ENCODE assay signal across 8 cellular contexts in the genomic region with DNA sequence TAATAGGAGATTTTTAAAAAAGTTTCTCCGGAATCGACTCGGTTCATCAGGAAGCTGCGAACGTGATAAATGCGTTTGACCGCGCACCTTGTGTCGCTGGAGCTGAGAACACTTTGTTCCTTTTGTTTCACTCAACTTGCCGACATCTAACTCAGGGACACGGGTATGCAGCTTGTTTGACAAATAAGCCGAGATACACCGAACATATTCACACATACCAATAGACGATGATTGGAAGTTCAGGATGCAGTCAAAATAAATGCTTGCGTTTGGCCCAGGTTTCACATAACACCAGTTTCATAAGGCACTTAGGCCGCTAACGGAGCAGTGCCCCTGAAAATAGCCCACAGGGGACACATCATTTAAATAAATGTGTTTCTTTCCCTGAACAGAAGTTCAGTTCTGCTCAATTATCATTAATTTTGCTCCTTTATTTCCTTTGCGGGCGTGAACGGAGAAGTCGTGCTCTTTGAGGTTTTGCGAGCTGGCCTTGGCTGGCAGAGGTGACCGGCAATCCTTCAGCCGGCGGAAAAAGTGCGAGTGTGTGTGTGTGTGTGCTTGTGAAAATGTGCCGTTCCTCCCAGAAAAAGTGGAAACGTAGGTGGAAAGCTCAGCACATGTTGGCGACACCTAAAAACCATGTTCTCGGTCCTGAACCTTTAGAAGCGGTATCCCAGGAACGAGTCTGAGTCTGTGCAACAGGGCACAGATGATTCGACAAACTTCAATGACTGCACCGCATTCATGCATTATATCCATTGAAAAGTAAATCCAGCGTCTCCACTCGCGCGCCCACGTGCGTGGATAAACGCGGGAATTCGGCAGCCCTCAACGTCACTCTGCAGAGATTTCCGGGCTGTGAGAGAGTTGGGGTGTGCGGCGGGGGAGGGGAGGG. TPM values are rescaled to one million over a fixed set of nuclear protein-coding genes. Genes with fewer than 3 reads are reported as not detected.
DNase-seq lines count a peak whose midpoint lies in the region; ATAC-seq and TF ChIP-seq lines count a peak whose summit lies in the region.

No MANE protein-coding gene starts in this region.

- H3K27ac Mint-ChIP-seq in endodermal cell = no peak overlapping the region

- DNase-seq in endodermal cell (peak; percentile 61), GF-D8 (lab: John Stamatoyannopoulos, UW) (no peak), islet precursor cell (no peak)
- DNase-seq in activated effector memory CD4-positive, alpha-beta T cell treated with Interleukin-2 at 50 U/mL for 16 hours = no peak

- H3K36me3 ChIP-seq in ES-I3 (ENCODE audit: insufficient read depth, low read length) (no peaks in the 10 kb centered on the region), HUES6 (ENCODE audit: control insufficient read depth, insufficient read depth, low read length) (no peaks in the 10 kb centered on the region), endodermal cell (ENCODE audit: control insufficient read depth, insufficient read depth, low read length) (no peaks in the 10 kb centered on the region), parathyroid adenoma (ENCODE audit: control insufficient read depth, insufficient read depth, low read length) (no peaks in the 10 kb centered on the region)

- TF ChIP-seq CTCF in endodermal cell (conservative IDR thresholded peaks at IDR 0.05) (no peak), parathyroid adenoma (IDR thresholded peaks at IDR 0.05) (no peak)

- H3K4me1 ChIP-seq in ES-I3 (ENCODE audit: insufficient read depth, low read length) (peaks cover 19% of the 10 kb centered on the region), HUES6 (ENCODE audit: control insufficient read depth, insufficient read depth, low read length) (peaks cover 25% of the 10 kb centered on the region), endodermal cell (ENCODE audit: control insufficient read depth, insufficient read depth, low read length) (no peaks in the 10 kb centered on the region), parathyroid adenoma (no peaks in the 10 kb centered on the region)

- peak overlapping the region; percentile 81 for H3K4me3 Mint-ChIP-seq in endodermal cell

- peak overlapping the region; percentile 57; the same call in 1 of the 2 replicates for H3K9ac ChIP-seq in ES-I3 (ENCODE audit: low read depth, low read length)
- no peak overlapping the region for H3K9ac ChIP-seq in HUES6 (ENCODE audit: low read length)
- H3K9ac ChIP-seq in endodermal cell (ENCODE audit: extremely low read depth, low read length, poor library complexity, severe bottlenecking) = no peak overlapping the region
- H3K9ac ChIP-seq in parathyroid adenoma = no peak overlapping the region

- peaks cover 41% of the 10 kb centered on the region for H3K4me1 Mint-ChIP-seq in endodermal cell

- no peak overlapping the region for H2AFZ ChIP-seq in parathyroid adenoma

- H3K9me3 ChIP-seq in ES-I3 (ENCODE audit: control insufficient read depth, insufficient read depth, low read length) (no peaks in the 10 kb centered on the region), HUES6 (ENCODE audit: control insufficient read depth, insufficient read depth, low read depth, low read length) (no peaks in the 10 kb centered on the region), endodermal cell (ENCODE audit: control insufficient read depth, low read length) (no peaks in the 10 kb centered on the region), parathyroid adenoma (ENCODE audit: control insufficient read depth, low read length) (no peaks in the 10 kb centered on the region)

- H3K79me2 ChIP-seq in parathyroid adenoma = no peaks in the 10 kb centered on the region

- peak overlapping the region; percentile 76 for H3K4me2 ChIP-seq in parathyroid adenoma (ENCODE audit: low read length)

- WGBS in endodermal cell (ENCODE audit: insufficient coverage in 1 of 2, insufficient read length in 1 of 2), 2 experiments = 9 to 10% methylated on average over 32 to 47 of the region's 47 CpGs

- H3K9me3 Mint-ChIP-seq in endodermal cell = no peaks in the 10 kb centered on the region

- peaks cover 71% of the 10 kb centered on the region for H3K27me3 ChIP-seq in HUES6 (ENCODE audit: control insufficient read depth, insufficient read depth, low read length)
- peaks cover 68% of the 10 kb centered on the region for H3K27me3 ChIP-seq in endodermal cell (ENCODE audit: control insufficient read depth, insufficient read depth, low read length, poor library complexity, severe bottlenecking)
- no peaks in the 10 kb centered on the region for H3K27me3 ChIP-seq in parathyroid adenoma (ENCODE audit: control insufficient read depth, insufficient read depth, low read length)

- peaks cover 80% of the 10 kb centered on the region for H3K27me3 Mint-ChIP-seq in endodermal cell (ENCODE audit: insufficient read depth)

- H3K27ac ChIP-seq in HUES6 (ENCODE audit: low read depth, low read length) = no peak overlapping the region
- no peak overlapping the region for H3K27ac ChIP-seq in endodermal cell (ENCODE audit: low read depth, low read length)
- no peak overlapping the region for H3K27ac ChIP-seq in parathyroid adenoma

- peaks cover 8% of the 10 kb centered on the region for H3K36me3 Mint-ChIP-seq in endodermal cell (ENCODE audit: low read depth)

- peak overlapping the region; percentile 62 for H3K4me3 ChIP-seq in HUES6 (ENCODE audit: low read depth, low read length)
- H3K4me3 ChIP-seq in endodermal cell (ENCODE audit: low read length) = peak overlapping the region; percentile 92
- peak overlapping the region; percentile 45 for H3K4me3 ChIP-seq in parathyroid adenoma (ENCODE audit: low read depth, low read length)

- no peak for ATAC-seq in HG03108 (IDR thresholded peaks at IDR 0.05; ENCODE audit: unreplicated experiment)

RNA-seq across cellular contexts. Expression of gene SHISA3, which starts 0.7 kb away (rescaled TPM):
- total RNA-seq in endodermal cell = 10 to 100 TPM; 18.0 to 37.0 TPM
- polyA plus RNA-seq in endodermal cell (2013, experiment 1 of 2) = 3.2 TPM
- 3.0 TPM for polyA plus RNA-seq in endodermal cell (2013, experiment 2 of 2)
